ENCODE assay signal across 30 cellular contexts in the genomic region with DNA sequence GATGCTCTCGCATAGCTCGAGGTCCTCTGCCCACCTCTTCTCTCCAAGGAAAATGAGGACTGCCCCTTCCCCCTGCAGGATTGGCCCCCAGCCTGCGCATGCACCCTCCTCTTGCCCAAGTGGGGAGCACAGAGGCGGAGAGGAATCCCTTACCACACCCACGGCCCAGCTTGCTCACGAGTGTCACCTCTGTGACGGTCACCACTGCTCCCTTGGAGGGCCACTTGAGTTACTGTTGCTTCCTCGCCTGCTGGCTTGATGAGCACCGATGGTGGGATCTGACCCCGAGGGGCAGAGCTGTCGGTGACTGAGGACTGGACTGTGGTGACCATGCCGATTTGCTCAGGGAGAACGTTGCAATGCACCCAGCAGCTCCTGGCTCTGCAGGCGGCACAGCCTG. TPM values are rescaled to one million over a fixed set of nuclear protein-coding genes. Genes with fewer than 3 reads are reported as not detected.
"Had no signal": no experiment of that assay in that cellular context is flagged by ENCODE, and none has a peak within 500 bp of the region (broad histone marks: within the 10 kb centered on the region; RNA-seq: fewer than 3 reads in every experiment).

No MANE protein-coding gene starts in this region.

- ATAC-seq: effector memory CD8-positive, alpha-beta T cell; esophagus mucosa; gastrocnemius medialis; heart right ventricle; left cardiac atrium; left lung; left ventricle myocardium superior; lower lobe of right lung; mucosa of descending colon had no signal

- H3K9me3 ChIP-seq: colonic mucosa, gastrocnemius medialis, left lung, mucosa of descending colon had no signal

- H3K27me3 ChIP-seq: colonic mucosa, esophagus squamous epithelium, gastrocnemius medialis, heart right ventricle, left lung had no signal

- H3K27ac ChIP-seq: colonic mucosa, epithelial cell of prostate, esophagus squamous epithelium, gastrocnemius medialis, heart right ventricle, left lung, lower lobe of right lung had no signal

- H3K36me3 ChIP-seq: colonic mucosa had no signal

- DNase-seq: colonic mucosa; cortex of kidney; effector CD8-positive, alpha-beta T cell; effector memory CD8-positive, alpha-beta T cell; endodermal cell; erythroblast; esophagus squamous epithelium; foreskin fibroblast; foreskin melanocyte; glutamatergic neuron; head of caudate nucleus; heart right ventricle; hypothalamus; immature natural killer cell; left cardiac atrium; left lung; left ventricle myocardium superior; lower lobe of right lung; mesenchymal stem cell; mucosa of descending colon had no signal

- H3K4me1 ChIP-seq: colonic mucosa, esophagus squamous epithelium, gastrocnemius medialis, left lung, lower lobe of right lung had no signal

- H3K4me3 ChIP-seq: colonic mucosa, esophagus squamous epithelium, gastrocnemius medialis, heart right ventricle, left lung, lower lobe of right lung, mucosa of descending colon had no signal

RNA-seq across cellular contexts. Expression of a gene that starts 41.7 kb away (rescaled TPM):
- total RNA-seq: colonic mucosa, dermis microvascular lymphatic vessel endothelial cell, esophagus mucosa, esophagus squamous epithelium, gastrocnemius medialis, glomerular endothelial cell, kidney epithelial cell, left cardiac atrium, left lung, left ventricle myocardium superior, lower lobe of right lung, lung microvascular endothelial cell, mesenteric fat pad, mesothelial cell of epicardium had no signal
- polyA plus RNA-seq: heart right ventricle, immature natural killer cell, keratinocyte had no signal
